Comparison of ENCODE assay signal across 36 cellular contexts in the genomic region with DNA sequence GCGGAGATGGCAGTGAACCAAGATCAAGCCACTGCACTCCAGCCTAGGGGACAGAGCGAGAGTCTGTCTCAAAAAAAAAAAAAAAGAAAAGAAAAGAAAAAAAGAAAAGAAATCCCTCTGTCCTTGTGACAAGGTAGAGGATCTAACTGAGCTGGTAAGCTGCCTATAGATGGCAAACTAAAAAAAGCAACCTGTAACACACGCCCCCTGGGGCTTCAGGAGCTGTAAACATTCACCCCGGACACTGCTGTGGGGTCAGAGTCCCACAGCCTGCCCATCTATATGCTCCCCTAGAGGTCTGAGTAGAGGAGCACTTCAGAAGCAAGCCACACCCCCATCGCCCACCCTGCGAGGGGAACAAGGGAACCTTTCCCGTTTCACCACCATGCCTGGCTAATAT. TPM values are rescaled to one million over a fixed set of nuclear protein-coding genes. Genes with fewer than 3 reads are reported as not detected.
"Had no signal": no experiment of that assay in that cellular context is flagged by ENCODE, and none has a peak within 500 bp of the region (broad histone marks: within the 10 kb centered on the region; RNA-seq: fewer than 3 reads in every experiment).

No MANE protein-coding gene starts in this region.

- H3K9me3 Mint-ChIP-seq: activated CD8-positive, alpha-beta T cell treated with anti-CD3 and anti-CD28 coated beads for 36 hours; activated naive CD4-positive, alpha-beta T cell treated with anti-CD3 and anti-CD28 coated beads, Interleukin-2, amount 50 U/mL, for 24 hours; activated naive CD8-positive, alpha-beta T cell treated with anti-CD3 and anti-CD28 coated beads, Interleukin-2, amount 10 ng/mL, durations not matched to agents 7 days and 5 days; activated T-cell treated with anti-CD3 and anti-CD28 coated beads, Interleukin-2, amount 50 U/mL, for 24 hours; activated T-helper 2 cell treated with anti-CD3 and anti-CD28 coated beads, Interferon-gamma antibody, Interleukin-2, Interleukin-4, amounts not matched to agents 10 μg/mL and 5 μg/mL and 100 μg/mL, durations not matched to agents 14 hours and 24 hours and 36 hours; central memory CD8-positive, alpha-beta T cell; T-helper 1 cell treated with Interleukin-12 subunit alpha and Interleukin-12 subunit beta and Interleukin-4 antibody, amounts not matched to agents 30 μg/mL and 1 μg/mL, for 36 hours had no signal

- ATAC-seq: activated CD8-positive, alpha-beta T cell treated with anti-CD3 and anti-CD28 coated beads for 36 hours; PC-3 had no signal

- H3K9me3 ChIP-seq: ascending aorta, Peyer's patch, SJSA1, SK-N-SH had no signal

- H3K27me3 Mint-ChIP-seq: activated CD8-positive, alpha-beta T cell treated with anti-CD3 and anti-CD28 coated beads for 36 hours; activated naive CD4-positive, alpha-beta T cell treated with anti-CD3 and anti-CD28 coated beads, Interleukin-2, amount 50 U/mL, for 24 hours; activated naive CD8-positive, alpha-beta T cell treated with anti-CD3 and anti-CD28 coated beads, Interleukin-2, amount 10 ng/mL, durations not matched to agents 7 days and 5 days; activated T-cell treated with anti-CD3 and anti-CD28 coated beads, Interleukin-2, amount 50 U/mL, for 24 hours; central memory CD8-positive, alpha-beta T cell had no signal

- H3K9ac ChIP-seq: KMS-11, SK-N-SH had no signal

- H3K27ac ChIP-seq: ascending aorta, cardiac muscle cell, KMS-11, Peyer's patch, SJSA1, VCaP had no signal

- H3K27me3 ChIP-seq: ascending aorta, cardiac muscle cell, Peyer's patch, SJSA1 had no signal

- H3K4me3 Mint-ChIP-seq: activated CD8-positive, alpha-beta T cell treated with anti-CD3 and anti-CD28 coated beads for 36 hours; activated naive CD4-positive, alpha-beta T cell treated with anti-CD3 and anti-CD28 coated beads, Interleukin-2, amount 50 U/mL, for 24 hours; activated naive CD8-positive, alpha-beta T cell treated with anti-CD3 and anti-CD28 coated beads, Interleukin-2, amount 10 ng/mL, durations not matched to agents 7 days and 5 days; activated T-cell treated with anti-CD3 and anti-CD28 coated beads, Interleukin-2, amount 50 U/mL, for 24 hours; central memory CD8-positive, alpha-beta T cell; T-helper 1 cell treated with Interleukin-12 subunit alpha and Interleukin-12 subunit beta and Interleukin-4 antibody, amounts not matched to agents 30 μg/mL and 1 μg/mL, for 36 hours had no signal

- DNase-seq: activated CD4-positive, alpha-beta T cell treated with anti-CD3 and anti-CD28 coated beads for 1 hour; activated CD4-positive, alpha-beta T cell treated with anti-CD3 and anti-CD28 coated beads for 48 hours; activated CD4-positive, alpha-beta T cell treated with anti-CD3 and anti-CD28 coated beads, Interleukin-2, amount 50 U/mL, for 4 hours; activated CD4-positive, CD25-positive, alpha-beta regulatory T cell; activated CD8-positive, alpha-beta T cell treated with anti-CD3 and anti-CD28 coated beads for 36 hours; activated gamma-delta T cell; activated naive CD4-positive, alpha-beta T cell treated with Interleukin-2 at 50 U/mL for 16 hours; activated naive CD8-positive, alpha-beta T cell treated with anti-CD3 and anti-CD28 coated beads, Interleukin-2, amount 10 ng/mL, durations not matched to agents 7 days and 5 days; activated T-cell treated with anti-CD3 and anti-CD28 coated beads, Interleukin-2, amount 50 U/mL, for 24 hours; amygdala; NCI-H1092 treated with DMSO at 0.1 percent for 48 hours; NCI-H1417; NCI-H146; NCI-H187; NCI-H2029 treated with DMSO at 0.1 percent for 48 hours; NCI-H2107; NCI-H2171; NCI-H510A; NCI-H526; NCI-H748 treated with DMSO at 0.1 percent for 48 hours; NK-92 treated with Interleukin-12 subunit alpha and Interleukin-12 subunit beta, amount 100 ng/mL, for 24 hours; PC-3; Peyer's patch; RPMI8226; SHP77 treated with DMSO at 0.1 percent for 48 hours; SK-N-SH; T-helper 9 cell had no signal

- H3K36me3 Mint-ChIP-seq: activated naive CD4-positive, alpha-beta T cell treated with anti-CD3 and anti-CD28 coated beads, Interleukin-2, amount 50 U/mL, for 24 hours; activated naive CD8-positive, alpha-beta T cell treated with anti-CD3 and anti-CD28 coated beads, Interleukin-2, amount 10 ng/mL, durations not matched to agents 7 days and 5 days had no signal

- H3K36me3 ChIP-seq: ascending aorta, cardiac muscle cell, Peyer's patch, SJSA1 had no signal

- H3K27ac Mint-ChIP-seq: activated CD8-positive, alpha-beta T cell treated with anti-CD3 and anti-CD28 coated beads for 36 hours; activated naive CD8-positive, alpha-beta T cell treated with anti-CD3 and anti-CD28 coated beads, Interleukin-2, amount 10 ng/mL, durations not matched to agents 7 days and 5 days; activated T-cell treated with anti-CD3 and anti-CD28 coated beads, Interleukin-2, amount 50 U/mL, for 24 hours; activated T-helper 2 cell treated with anti-CD3 and anti-CD28 coated beads, Interferon-gamma antibody, Interleukin-2, Interleukin-4, amounts not matched to agents 10 μg/mL and 5 μg/mL and 100 μg/mL, durations not matched to agents 14 hours and 24 hours and 36 hours; T-helper 1 cell treated with Interleukin-12 subunit alpha and Interleukin-12 subunit beta and Interleukin-4 antibody, amounts not matched to agents 30 μg/mL and 1 μg/mL, for 36 hours had no signal

- H3K4me2 ChIP-seq: KMS-11, SK-N-SH had no signal

- H3K4me3 ChIP-seq: ascending aorta, cardiac muscle cell, Peyer's patch, SJSA1 had no signal

RNA-seq across cellular contexts. Expression of a gene that starts 49.8 kb away (rescaled TPM):
- total RNA-seq: activated CD8-positive, alpha-beta T cell treated with anti-CD3 and anti-CD28 coated beads for 36 hours; activated T-helper 2 cell treated with anti-CD3 and anti-CD28 coated beads, Interferon-gamma antibody, Interleukin-2, Interleukin-4, amounts not matched to agents 10 μg/mL and 5 μg/mL and 100 μg/mL, durations not matched to agents 14 hours and 24 hours and 36 hours had no signal
